Comparison of ENCODE assay signal across 1 cellular context in genomic region chr6:81752969-81753708, GRCh38.
TF ChIP-seq lines count a peak whose summit lies in the region.

No MANE protein-coding gene starts in this region.

TF ChIP-seq in HepG2, 621 proteins besides CTCF, POLR2A, EP300 and RAD21 (continued from another document and continues in another):
- TF ChIP-seq THAP7 (CRISPR knock-in tag; IDR thresholded peaks at IDR 0.05) = no peak
- TF ChIP-seq ZNF614 (CRISPR knock-in tag; IDR thresholded peaks at IDR 0.05; ENCODE audit: borderline replicate concordance) = no peak; the same call in 1 of the 2 replicates
- TF ChIP-seq SIX4 (CRISPR knock-in tag; IDR thresholded peaks at IDR 0.05) = no peak
- TF ChIP-seq NCOA5 (CRISPR knock-in tag; IDR thresholded peaks at IDR 0.05) = no peak
- TF ChIP-seq SRSF1 (optimal IDR thresholded peaks at IDR 0.05; ENCODE audit: low read depth, low read length) = no peak
- 0 out of 2 replicates have a peak, but pooled peaks have one; percentile 54 for TF ChIP-seq KAT7 (CRISPR knock-in tag; IDR thresholded peaks at IDR 0.05; ENCODE audit: borderline replicate concordance)
- TF ChIP-seq PREB (CRISPR knock-in tag; IDR thresholded peaks at IDR 0.05) = no peak
- TF ChIP-seq ZNF331 (CRISPR knock-in tag; IDR thresholded peaks at IDR 0.05) = no peak; the same call in 1 of the 2 replicates
- peak; percentile 86 for TF ChIP-seq RBFOX2 (IDR thresholded peaks at IDR 0.05; ENCODE audit: low read depth, low read length)
- TF ChIP-seq MZF1 (CRISPR knock-in tag; IDR thresholded peaks at IDR 0.05; ENCODE audit: borderline replicate concordance) = no peak
- peak; percentile 31; the same call in 1 of the 2 replicates for TF ChIP-seq SNAI1 (CRISPR knock-in tag; IDR thresholded peaks at IDR 0.05; ENCODE audit: borderline replicate concordance)
- no peak for TF ChIP-seq RFX3 (CRISPR knock-in tag; IDR thresholded peaks at IDR 0.05)
- TF ChIP-seq KDM5A (IDR thresholded peaks at IDR 0.05; ENCODE audit: borderline replicate concordance, low read length) = no peak; the same call in 1 of the 2 replicates
- no peak for TF ChIP-seq EZH2 (conservative IDR thresholded peaks at IDR 0.05; ENCODE audit: low read depth, low read length)
- no peak for TF ChIP-seq THAP11 (CRISPR knock-in tag; IDR thresholded peaks at IDR 0.05)
- TF ChIP-seq ZNF616 (CRISPR knock-in tag; IDR thresholded peaks at IDR 0.05; ENCODE audit: low read depth) = peak; percentile 93
- TF ChIP-seq NFKB2 (CRISPR knock-in tag; IDR thresholded peaks at IDR 0.05; ENCODE audit: borderline replicate concordance) = peak; percentile 94
- TF ChIP-seq ZNF83 (CRISPR knock-in tag; IDR thresholded peaks at IDR 0.05; ENCODE audit: borderline replicate concordance) = no peak
- TF ChIP-seq TARDBP (CRISPR knock-in tag; IDR thresholded peaks at IDR 0.05) = no peak
- TF ChIP-seq SETDB1 (CRISPR knock-in tag; IDR thresholded peaks at IDR 0.05; ENCODE audit: borderline replicate concordance) = no peak
- peak; percentile 77 for TF ChIP-seq ARNTL (CRISPR knock-in tag; IDR thresholded peaks at IDR 0.05)
- peak; percentile 79 for TF ChIP-seq ZNF607 (CRISPR knock-in tag; IDR thresholded peaks at IDR 0.05; ENCODE audit: borderline replicate concordance)
- TF ChIP-seq MBNL3 (CRISPR knock-in tag; conservative IDR thresholded peaks at IDR 0.05) = no peak
- TF ChIP-seq ISL2 (CRISPR knock-in tag; IDR thresholded peaks at IDR 0.05) = peak; percentile 76
- 0 out of 2 replicates have a peak, but pooled peaks have one; percentile 72 for TF ChIP-seq ZNF33B (CRISPR knock-in tag; IDR thresholded peaks at IDR 0.05)
- TF ChIP-seq RXRA (CRISPR knock-in tag; IDR thresholded peaks at IDR 0.05) = peak; percentile 55; the same call in 1 of the 2 replicates
- TF ChIP-seq TGIF2 (CRISPR knock-in tag; IDR thresholded peaks at IDR 0.05) = peak; percentile 61; the same call in 1 of the 2 replicates
- peak; percentile 81; the same call in 1 of the 2 replicates for TF ChIP-seq NCOA1 (CRISPR knock-in tag; IDR thresholded peaks at IDR 0.05)
- no peak for TF ChIP-seq BRF2 (CRISPR knock-in tag; IDR thresholded peaks at IDR 0.05)
- TF ChIP-seq ZNF574 (CRISPR knock-in tag; IDR thresholded peaks at IDR 0.05) = peak; percentile 36; the same call in 1 of the 2 replicates
- TF ChIP-seq GFI1 (CRISPR knock-in tag; IDR thresholded peaks at IDR 0.05; ENCODE audit: borderline replicate concordance) = no peak; the same call in 1 of the 2 replicates
- no peak for TF ChIP-seq ZHX2 (IDR thresholded peaks at IDR 0.05; ENCODE audit: low read depth)
- peak; percentile 95 for TF ChIP-seq ZHX2 (CRISPR knock-in tag; IDR thresholded peaks at IDR 0.05; ENCODE audit: borderline replicate concordance)
- TF ChIP-seq E2F1 (CRISPR knock-in tag; IDR thresholded peaks at IDR 0.05) = peak; percentile 84
- TF ChIP-seq PHF5A (CRISPR knock-in tag; IDR thresholded peaks at IDR 0.05; ENCODE audit: low read depth, unreplicated experiment) = no peak
- TF ChIP-seq DRAP1 (CRISPR knock-in tag; IDR thresholded peaks at IDR 0.05) = peak; percentile 71
- TF ChIP-seq HCFC1 (IDR thresholded peaks at IDR 0.05; ENCODE audit: low read depth, low read length) = no peak
- TF ChIP-seq ZNF878 (CRISPR knock-in tag; IDR thresholded peaks at IDR 0.05) = peak; percentile 67; the same call in 1 of the 2 replicates
- TF ChIP-seq HES4 (CRISPR knock-in tag; IDR thresholded peaks at IDR 0.05; ENCODE audit: borderline replicate concordance) = peak; percentile 96; the same call in 1 of the 2 replicates
- TF ChIP-seq CBFB (CRISPR knock-in tag; IDR thresholded peaks at IDR 0.05) = peak; percentile 65; the same call in 1 of the 2 replicates
- no peak for TF ChIP-seq NPAS2 (CRISPR knock-in tag; IDR thresholded peaks at IDR 0.05; ENCODE audit: borderline replicate concordance)
- peak; percentile 55 for TF ChIP-seq RARA (CRISPR knock-in tag; IDR thresholded peaks at IDR 0.05)
- no peak for TF ChIP-seq PCBP2 (optimal IDR thresholded peaks at IDR 0.05; ENCODE audit: low read depth, low read length, poor library complexity, severe bottlenecking)
- no peak; the same call in none of the 2 replicates for TF ChIP-seq ZFP37 (CRISPR knock-in tag; IDR thresholded peaks at IDR 0.05; ENCODE audit: borderline replicate concordance)
- no peak; the same call in 1 of the 2 replicates for TF ChIP-seq ZNF280D (CRISPR knock-in tag; IDR thresholded peaks at IDR 0.05)
- peak; percentile 7; the same call in 1 of the 2 replicates for TF ChIP-seq ZBTB33 (CRISPR knock-in tag; IDR thresholded peaks at IDR 0.05)
- TF ChIP-seq ZNF652 (CRISPR knock-in tag; IDR thresholded peaks at IDR 0.05; ENCODE audit: borderline replicate concordance, low read depth) = 0 out of 2 replicates have a peak, but pooled peaks have one; percentile 1
